In the genomic region with DNA sequence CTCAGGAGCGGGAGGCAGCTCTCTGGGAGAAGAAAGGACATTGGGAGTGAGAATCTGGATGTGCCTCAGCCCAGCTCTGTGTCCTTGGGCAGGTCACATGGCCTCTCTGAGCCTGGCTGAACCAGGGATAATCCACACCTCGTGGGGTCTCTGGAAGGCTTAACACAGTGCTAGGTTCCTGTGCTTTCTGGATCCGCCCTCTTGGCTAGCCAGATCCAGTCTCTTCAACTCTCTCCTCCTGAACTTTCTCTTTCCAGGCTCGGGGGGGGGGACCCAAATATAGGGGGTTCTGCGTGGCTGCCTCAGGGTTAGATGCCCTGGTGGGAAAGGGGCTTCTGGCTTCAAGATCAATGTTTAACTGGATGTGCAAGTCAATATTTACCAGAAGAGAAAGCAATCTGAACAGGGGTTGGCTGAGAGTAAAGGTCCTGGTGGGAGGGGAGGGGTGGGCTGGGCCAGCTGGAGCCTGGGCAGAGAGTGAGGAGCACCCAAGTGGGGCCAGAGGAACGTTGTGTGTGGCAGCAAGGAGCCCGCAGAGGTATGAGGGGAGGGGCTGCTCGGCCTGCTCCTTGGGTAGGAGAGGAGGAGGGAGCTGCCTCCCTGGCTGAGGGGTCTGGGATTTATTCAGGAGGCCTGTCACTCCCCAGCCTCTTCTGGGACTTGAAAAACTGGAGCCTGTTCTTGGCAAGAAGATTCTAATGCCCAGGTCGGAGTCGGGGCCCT, we compare ENCODE assay signal across 17 cellular contexts. TPM values are rescaled to one million over a fixed set of nuclear protein-coding genes. Genes with fewer than 3 reads are reported as not detected.
DNase-seq lines count a peak whose midpoint lies in the region; ATAC-seq, FAIRE-seq and TF ChIP-seq lines count a peak whose summit lies in the region.
"Had no signal": no experiment of that assay in that cellular context is flagged by ENCODE, and none has a peak within 500 bp of the region (broad histone marks: within the 10 kb centered on the region; RNA-seq: fewer than 3 reads in every experiment).

A gene (plus strand): TSS at position 501 of the 723 bp plus-strand sequence. CDS start 2,125 bp downstream, outside the sequence.

- no peaks in the 10 kb centered on the region for H3K27me3 ChIP-seq in Karpas-422 (ENCODE audit: low read length)
- no peaks in the 10 kb centered on the region for H3K27me3 ChIP-seq in neural progenitor cell
- H3K27me3 ChIP-seq in pancreas = no peaks in the 10 kb centered on the region
- H3K27me3 ChIP-seq: esophagus muscularis mucosa had no signal

- H3K9me3 ChIP-seq in A549 (peaks cover 5% of the 10 kb centered on the region; the same call in 1 of the 3 replicates), Karpas-422 (ENCODE audit: low read length) (no peaks in the 10 kb centered on the region), neural progenitor cell (ENCODE audit: low read depth) (no peaks in the 10 kb centered on the region), pancreas (no peaks in the 10 kb centered on the region)
- H3K9me3 ChIP-seq: esophagus muscularis mucosa had no signal

- H3K79me2 ChIP-seq in Karpas-422 (ENCODE audit: low read length) (no peaks in the 10 kb centered on the region), neural progenitor cell (ENCODE audit: low read depth) (no peaks in the 10 kb centered on the region)

- ATAC-seq in A549 = peak; percentile 24 to 36; a peak in 4 of 6 replicates
- no peak for ATAC-seq in pancreas
- no peak for ATAC-seq in GM21717 (IDR thresholded peaks at IDR 0.05; ENCODE audit: unreplicated experiment)
- no peak for ATAC-seq in GM18519 (IDR thresholded peaks at IDR 0.05; ENCODE audit: low FRiP score, unreplicated experiment)
- ATAC-seq: activated CD4-positive, alpha-beta T cell treated with anti-CD3 and anti-CD28 coated beads for 36 hours; stimulated activated naive CD8-positive, alpha-beta T cell treated with anti-CD3 and anti-CD28 coated beads, Interleukin-15, Interleukin-2, amounts not matched to agents 100 U/mL and 50 U/mL, for 24 hours had no signal

- H3K9me2 ChIP-seq in Karpas-422 (replicated peaks; ENCODE audit: insufficient read depth, low read length) = no peaks in the 10 kb centered on the region

- CTCF ChIA-PET in A549 (lab: Yijun Ruan, JAX) = interaction anchor here (0.6 to 2.1 kb wide), 5 partner anchors 9 to 407 kb away, joined by 3 to 5 read pairs (median 4); no protein-coding TSS in a partner anchor

- no peak within 1 kb of the TSS for H3K9ac ChIP-seq in Karpas-422 (ENCODE audit: low read length)
- H3K9ac ChIP-seq in neural progenitor cell = no peak within 1 kb of the TSS

- no peaks in the 10 kb centered on the region for H3K36me3 ChIP-seq in Karpas-422 (ENCODE audit: insufficient read depth, low read length)
- no peaks in the 10 kb centered on the region for H3K36me3 ChIP-seq in neural progenitor cell
- H3K36me3 ChIP-seq in pancreas = peaks cover 0 to under 1% (median 0%) of the 10 kb centered on the region in 3 donors

- POLR2A ChIA-PET in A549 (lab: Yijun Ruan, JAX) = no interaction called here

- intact Hi-C loops in pancreas (cut with DNase I) = no loop called here

- H3K4me2 ChIP-seq in A549 = no peak within 1 kb of the TSS
- no peak within 1 kb of the TSS for H3K4me2 ChIP-seq in Karpas-422 (ENCODE audit: low read depth, low read length, poor library complexity, severe bottlenecking)
- H3K4me2 ChIP-seq in neural progenitor cell = no peak within 1 kb of the TSS

- H3F3A ChIP-seq in neural progenitor cell (ENCODE audit: low read depth) = peaks cover 2% of the 10 kb centered on the region

- H3K4me3 ChIP-seq in A549 (no peak within 1 kb of the TSS), Karpas-422 (ENCODE audit: low read length) (no peak within 1 kb of the TSS), neural progenitor cell (no peak within 1 kb of the TSS), pancreas (no peak within 1 kb of the TSS)
- H3K4me3 ChIP-seq: esophagus muscularis mucosa had no signal

- FAIRE-seq in A549 (lab: Jason Lieb, UNC) (no peak), pancreas (lab: Jason Lieb, UNC) (no peak)
- FAIRE-seq: islet of Langerhans had no signal

- no peak for TF ChIP-seq CTCF in A549 (IDR thresholded peaks at IDR 0.05)
- no peak for TF ChIP-seq CTCF in neural progenitor cell (IDR thresholded peaks at IDR 0.05)
- TF ChIP-seq CTCF in pancreas (IDR thresholded peaks at IDR 0.05) = no peak

- H3K27ac ChIP-seq in A549 (0 out of 6 replicates have a peak within 1 kb of the TSS, but pooled peaks of 1 of the 2 experiments have one; percentile 14), Karpas-422 (ENCODE audit: low read length) (no peak within 1 kb of the TSS), neural progenitor cell (no peak within 1 kb of the TSS), pancreas (no peak within 1 kb of the TSS)

- H2AFZ ChIP-seq in Karpas-422 (ENCODE audit: low read length) (no peak within 1 kb of the TSS), neural progenitor cell (replicated peaks) (peak within 1 kb of the TSS; percentile 3)

- H4K20me1 ChIP-seq in Karpas-422 (ENCODE audit: insufficient read depth, low read depth, low read length) (no peaks in the 10 kb centered on the region), neural progenitor cell (ENCODE audit: low read depth) (no peaks in the 10 kb centered on the region)

- DNase-seq in A549 (ENCODE audit: low read depth in 1 of 2, low spot score in 1 of 2) (no peak), Karpas-422 (peak; percentile 39), islet precursor cell (peak; percentile 68), neural progenitor cell (ENCODE audit: low spot score) (no peak), pancreas (no peak), NCI-H446 treated with DMSO at 0.1 percent for 48 hours (lab: John Stamatoyannopoulos, UW) (no peak)
- DNase-seq: activated CD4-positive, alpha-beta T cell treated with anti-CD3 and anti-CD28 coated beads for 36 hours; activated naive CD4-positive, alpha-beta T cell; GOT3; NCI-H1436 treated with DMSO at 0.1 percent for 48 hours; NCI-H2227 treated with DMSO at 0.1 percent for 48 hours; stimulated activated naive CD8-positive, alpha-beta T cell treated with anti-CD3 and anti-CD28 coated beads, Interleukin-15, Interleukin-2, amounts not matched to agents 100 U/mL and 50 U/mL, for 24 hours; T-helper 2 cell had no signal

- H3K4me3 Mint-ChIP-seq in neural progenitor cell = no peak within 1 kb of the TSS
- H3K4me3 Mint-ChIP-seq: activated CD4-positive, alpha-beta T cell treated with anti-CD3 and anti-CD28 coated beads for 36 hours had no signal

- TF ChIP-seq RAD21 in A549 (conservative IDR thresholded peaks at IDR 0.05 in 1 of 2, IDR thresholded peaks at IDR 0.05 in 1 of 2) = no peak

- H3K36me3 Mint-ChIP-seq in neural progenitor cell = no peaks in the 10 kb centered on the region

- H3K4me1 Mint-ChIP-seq in neural progenitor cell = peaks cover 2% of the 10 kb centered on the region

- peak within 1 kb of the TSS; percentile 67 for H3K27ac Mint-ChIP-seq in neural progenitor cell
- H3K27ac Mint-ChIP-seq: activated CD4-positive, alpha-beta T cell treated with anti-CD3 and anti-CD28 coated beads for 36 hours had no signal

- no peak for TF ChIP-seq POLR2A in A549 (IDR thresholded peaks at IDR 0.05; ENCODE audit: low read length)

- H3K9me3 Mint-ChIP-seq in neural progenitor cell = no peaks in the 10 kb centered on the region

- H3K4me1 ChIP-seq in A549 (peaks cover 6% of the 10 kb centered on the region; the same call in 1 of the 3 replicates), Karpas-422 (ENCODE audit: low read length) (no peaks in the 10 kb centered on the region), neural progenitor cell (no peaks in the 10 kb centered on the region), pancreas (no peaks in the 10 kb centered on the region)

- TF ChIP-seq EP300 in A549 (IDR thresholded peaks at IDR 0.05) = no peak

- peaks cover 8% of the 10 kb centered on the region for H3K27me3 Mint-ChIP-seq in neural progenitor cell (ENCODE audit: insufficient read depth, low read depth)
- H3K27me3 Mint-ChIP-seq: activated CD4-positive, alpha-beta T cell treated with anti-CD3 and anti-CD28 coated beads for 36 hours had no signal

- WGBS in A549 (ENCODE audit: missing lambda C conversion rate) = 47% methylated on average over 8 of the region's 10 CpGs
- WGBS in pancreas, 2 donors = 44 to 45% methylated on average over 10 of the region's 10 CpGs

TF ChIP-seq in A549, 52 proteins besides CTCF, POLR2A, EP300 and RAD21 (continues in another document):
- TF ChIP-seq, protein P1, sequence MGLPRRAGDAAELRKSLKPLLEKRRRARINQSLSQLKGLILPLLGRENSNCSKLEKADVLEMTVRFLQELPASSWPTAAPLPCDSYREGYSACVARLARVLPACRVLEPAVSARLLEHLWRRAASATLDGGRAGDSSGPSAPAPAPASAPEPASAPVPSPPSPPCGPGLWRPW (IDR thresholded peaks at IDR 0.05) = no peak
- no peak for TF ChIP-seq RFX5 (IDR thresholded peaks at IDR 0.05)
- no peak for TF ChIP-seq ZFP36 (IDR thresholded peaks at IDR 0.05; ENCODE audit: borderline replicate concordance, partially characterized antibody)
- TF ChIP-seq CHD2 (IDR thresholded peaks at IDR 0.05; ENCODE audit: low read length, partially characterized antibody) = no peak
- TF ChIP-seq HOXA7 (CRISPR knock-in tag; IDR thresholded peaks at IDR 0.05) = no peak
- no peak for TF ChIP-seq FOSL2 (IDR thresholded peaks at IDR 0.05)
- TF ChIP-seq FOSL2 (CRISPR knock-in tag; IDR thresholded peaks at IDR 0.05) = no peak
- no peak for TF ChIP-seq NFE2L2 (conservative IDR thresholded peaks at IDR 0.05; ENCODE audit: low read length)
- TF ChIP-seq EHF (CRISPR knock-in tag; IDR thresholded peaks at IDR 0.05) = no peak
- TF ChIP-seq, protein P2, sequence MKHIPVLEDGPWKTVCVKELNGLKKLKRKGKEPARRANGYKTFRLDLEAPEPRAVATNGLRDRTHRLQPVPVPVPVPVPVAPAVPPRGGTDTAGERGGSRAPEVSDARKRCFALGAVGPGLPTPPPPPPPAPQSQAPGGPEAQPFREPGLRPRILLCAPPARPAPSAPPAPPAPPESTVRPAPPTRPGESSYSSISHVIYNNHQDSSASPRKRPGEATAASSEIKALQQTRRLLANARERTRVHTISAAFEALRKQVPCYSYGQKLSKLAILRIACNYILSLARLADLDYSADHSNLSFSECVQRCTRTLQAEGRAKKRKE (CRISPR knock-in tag; IDR thresholded peaks at IDR 0.05; ENCODE audit: low read depth) = no peak

RNA-seq across cellular contexts. Expression of the gene that starts here (rescaled TPM):
- polyA plus RNA-seq in A549 (2011; rRNA removed) (2.1 and 2.7 TPM in 2 replicates), A549 (2017; fragmentation: RNase III; extraction: RNeasy Plus Mini Kit Qiagen cat#74134 plus additional on column Dnase treatment) (2.4 to 2.9 TPM (median 2.7 TPM) in 3 replicates), pancreas (1 to 10 TPM; 5.6 to 8.8 TPM)
- 2.8 and 3.6 TPM in 2 replicates for polyA plus RNA-seq in A549 (2012; cell fraction: cytosol; rRNA removed)
- polyA plus RNA-seq in A549 (2012; cell fraction: nucleus; rRNA removed) = 3.9 and 4.4 TPM in 2 replicates
- 1.9 and 2.3 TPM in 2 replicates for polyA minus RNA-seq in A549 (2011; rRNA and poly(A)+ RNA removed)
- 0.19 and 0.32 TPM in 2 replicates for total RNA-seq in Karpas-422 (2014; rRNA removed; shearing (Covaris generic); ENCODE audit: low replicate concordance)
- total RNA-seq in neural progenitor cell (ENCODE audit: low replicate concordance) (0.59 TPM in 1 of 2 replicates, not detected in the other), pancreas (1 to 10 TPM; 1.4 to 5.8 (median 3.4) TPM)

Comparison
In these comparisons a context has a peak if more than half of its experiments do, and no peak if none do; other contexts are left out.
1. Peak in DNase-seq in Karpas-422; RNA of the gene not detected or under 1 TPM.
2. ATAC-seq: peak in A549 (2 of 2); none in pancreas (0 of 4), GM21717 (single experiment) and GM18519 (single experiment).